In genomic region chr2:85794491-85795121, GRCh38 we compare ENCODE assay signal across 14 cellular contexts. TPM values are rescaled to one million over a fixed set of nuclear protein-coding genes. Genes with fewer than 3 reads are reported as not detected.
DNase-seq lines count a peak whose midpoint lies in the region; ATAC-seq and TF ChIP-seq lines count a peak whose summit lies in the region.
"Had no signal": no experiment of that assay in that cellular context is flagged by ENCODE, and none has a peak within 500 bp of the region (broad histone marks: within the 10 kb centered on the region; RNA-seq: fewer than 3 reads in every experiment).

No MANE protein-coding gene starts in this region.

- TF ChIP-seq POLR2A in heart left ventricle (IDR thresholded peaks at IDR 0.05): no peak

- peaks cover 0 to 8% (median 0%) of the 10 kb centered on the region in 9 donors for H3K36me3 ChIP-seq in heart left ventricle

- H3K27ac ChIP-seq in heart left ventricle: peak overlapping the region in 6 of 12 donors; percentile 32 to 80 (median 69)

- intact Hi-C loops in heart left ventricle (cut with DNase I): loop anchor here in 6 of 10 donors (5.0 kb wide), 3 partner anchors 42 to 67 kb away; partner anchors contain the start of gene ATOH8 (in 4 of the 6)

- DNase-seq in DMS 273 (lab: John Stamatoyannopoulos, UW; ENCODE audit: unreplicated experiment) (peak; percentile 95), NCI-H524 treated with DMSO at 0.1 percent for 48 hours (lab: John Stamatoyannopoulos, UW) (peak; percentile 18), heart left ventricle (peak in 4 of 5 donors; percentile 34 to 70 (median 52)), pons (ENCODE audit: low spot score) (peak; percentile 29), SKM-1 treated with dmso at 0.1 percent for 144 hours (lab: John Stamatoyannopoulos, UW; ENCODE audit: unreplicated experiment) (no peak)
- DNase-seq: activated CD4-positive, CD25-positive, alpha-beta regulatory T cell; activated T-cell treated with anti-CD3 and anti-CD28 coated beads for 4 hours; effector memory CD4-positive, alpha-beta T cell; left colon; MM.1S had no signal

- no peaks in the 10 kb centered on the region for H3K27me3 ChIP-seq in heart left ventricle

- no peak for TF ChIP-seq CTCF in heart left ventricle (IDR thresholded peaks at IDR 0.05)

- H3K4me1 ChIP-seq in heart left ventricle: peaks cover 17 to 81% (median 66%) of the 10 kb centered on the region in 12 donors

- no peak overlapping the region for H3K4me3 ChIP-seq in heart left ventricle
- H3K4me3 ChIP-seq: GM12878 had no signal

- no peaks in the 10 kb centered on the region for H3K9me3 ChIP-seq in heart left ventricle

- WGBS in heart left ventricle, 4 donors: 65 to 75% (median 67%) methylated on average over 8 to 14 of the region's 14 CpGs

- peak in 2 of 4 donors; percentile 3 to 6 for ATAC-seq in heart left ventricle
- no peak for ATAC-seq in GM18511 (IDR thresholded peaks at IDR 0.05; ENCODE audit: unreplicated experiment)
- no peak for ATAC-seq in GM21786 (IDR thresholded peaks at IDR 0.05; ENCODE audit: unreplicated experiment)
- ATAC-seq in GM18870 (IDR thresholded peaks at IDR 0.05; ENCODE audit: unreplicated experiment): no peak
- ATAC-seq: GM12878, left colon had no signal

RNA-seq across cellular contexts. Expression of gene ATOH8, which starts 40.8 kb away (rescaled TPM):
- 100 to 1,000 TPM in 1 of 9 donors, 10 to 100 TPM in 8; 11.8 to 103 (median 18.5) TPM for total RNA-seq in heart left ventricle
- 10 to 100 TPM; 22.9 to 37.9 TPM for polyA plus RNA-seq in heart left ventricle
- total RNA-seq: GM12878 had no signal
